26 cellular contexts compared by ENCODE assay signal in the genomic region with DNA sequence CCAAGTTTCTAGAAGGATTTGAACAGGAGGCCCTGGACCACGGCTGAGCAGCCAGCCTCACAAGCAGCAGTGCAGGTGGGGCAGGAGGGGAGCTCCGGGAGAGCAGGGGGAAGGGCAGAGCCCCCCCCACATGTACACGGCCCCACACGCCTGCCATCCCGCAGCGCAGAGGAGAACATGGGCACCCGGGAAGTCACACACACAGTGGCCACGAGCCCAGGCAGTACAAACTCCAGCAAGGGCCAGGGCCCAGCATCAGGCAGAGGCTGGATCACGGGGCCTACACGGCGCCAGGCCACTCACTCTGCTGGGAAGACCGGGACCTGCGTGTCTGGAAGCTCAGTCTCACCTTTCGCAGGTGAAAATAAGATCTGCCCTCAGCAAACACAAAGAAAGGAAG. TPM values are rescaled to one million over a fixed set of nuclear protein-coding genes. Genes with fewer than 3 reads are reported as not detected.
DNase-seq lines count a peak whose midpoint lies in the region; ATAC-seq and TF ChIP-seq lines count a peak whose summit lies in the region.
"Had no signal": no experiment of that assay in that cellular context is flagged by ENCODE, and none has a peak within 500 bp of the region (broad histone marks: within the 10 kb centered on the region; RNA-seq: fewer than 3 reads in every experiment).

No MANE protein-coding gene starts in this region.

- H3K36me3 ChIP-seq in Loucy (ENCODE audit: insufficient read depth, low read length) (peaks cover 28% of the 10 kb centered on the region; the same call in 1 of the 2 replicates), stomach (peaks cover 25 to 61% (median 53%) of the 10 kb centered on the region in 4 donors), uterus (no peaks in the 10 kb centered on the region)

- no peak overlapping the region for H3K9ac ChIP-seq in Loucy (ENCODE audit: low read depth, low read length, poor library complexity, severe bottlenecking)
- H3K9ac ChIP-seq: KMS-11 had no signal

- H3K27me3 ChIP-seq in Loucy (ENCODE audit: insufficient read depth, low read length, poor library complexity, severe bottlenecking) (no peaks in the 10 kb centered on the region), stomach (no peaks in the 10 kb centered on the region), uterus (no peaks in the 10 kb centered on the region)

- DNase-seq in T-helper 2 cell treated with Interferon-gamma antibody and Interleukin-4, amounts not matched to agents 5 μg/mL and 100 μg/mL, for 36 hours (ENCODE audit: low spot score) = no peak
- DNase-seq in T-helper 2 cell (no peak), endothelial cell (ENCODE audit: low spot score) (no peak), stomach (peak; percentile 46), uterus (no peak)
- DNase-seq: 8988T; CD4-positive, alpha-beta memory T cell; COR-L47; DMS79; EL; GDM1; H7; NCI-H1092 treated with DMSO at 0.1 percent for 48 hours; NCI-H1436; NCI-H187; NCI-H446 treated with DMSO at 0.1 percent for 48 hours; NCI-H526; NCI-H82; NK-92 treated with Interleukin-12 subunit alpha and Interleukin-12 subunit beta, amount 100 ng/mL, for 24 hours; PC-9; Right ventricle myocardium superior; T-helper 1 cell had no signal

- no peak overlapping the region for H3K4me3 Mint-ChIP-seq in T-helper 2 cell treated with Interferon-gamma antibody and Interleukin-4, amounts not matched to agents 5 μg/mL and 100 μg/mL, for 36 hours
- H3K4me3 Mint-ChIP-seq in endothelial cell (ENCODE audit: unreplicated experiment) = no peak overlapping the region
- H3K4me3 Mint-ChIP-seq: CD4-positive, alpha-beta memory T cell had no signal

- intact Hi-C loops in stomach (cut with DNase I; ENCODE audit: low total_unique reads) (loop anchor here (10.0 kb wide), 1 partner anchor 52 kb away; no protein-coding TSS in a partner anchor), uterus (cut with DNase I; ENCODE audit: low total_unique reads) (no loop called here)

- H3K27me3 Mint-ChIP-seq in T-helper 2 cell treated with Interferon-gamma antibody and Interleukin-4, amounts not matched to agents 5 μg/mL and 100 μg/mL, for 36 hours (ENCODE audit: low read depth) = no peaks in the 10 kb centered on the region
- H3K27me3 Mint-ChIP-seq in endothelial cell (ENCODE audit: unreplicated experiment) = no peaks in the 10 kb centered on the region
- H3K27me3 Mint-ChIP-seq: CD4-positive, alpha-beta memory T cell had no signal

- peaks cover 14% of the 10 kb centered on the region for H3K4me1 Mint-ChIP-seq in T-helper 2 cell treated with Interferon-gamma antibody and Interleukin-4, amounts not matched to agents 5 μg/mL and 100 μg/mL, for 36 hours (ENCODE audit: low read depth)
- H3K4me1 Mint-ChIP-seq in endothelial cell (ENCODE audit: unreplicated experiment) = peaks cover 8% of the 10 kb centered on the region

- H4K20me1 ChIP-seq in Loucy (ENCODE audit: insufficient read depth, low read length, poor library complexity, severe bottlenecking) = peaks cover 74% of the 10 kb centered on the region

- no peak overlapping the region for H2AFZ ChIP-seq in Loucy (ENCODE audit: low read length)
- H2AFZ ChIP-seq: PC-9 had no signal

- no peaks in the 10 kb centered on the region for H3K9me3 Mint-ChIP-seq in T-helper 2 cell treated with Interferon-gamma antibody and Interleukin-4, amounts not matched to agents 5 μg/mL and 100 μg/mL, for 36 hours
- no peaks in the 10 kb centered on the region for H3K9me3 Mint-ChIP-seq in endothelial cell (ENCODE audit: unreplicated experiment)
- H3K9me3 Mint-ChIP-seq: CD4-positive, alpha-beta memory T cell had no signal

- TF ChIP-seq CTCF in Loucy (conservative IDR thresholded peaks at IDR 0.05; ENCODE audit: low read length) (no peak), endothelial cell (IDR thresholded peaks at IDR 0.05; ENCODE audit: unreplicated experiment) (no peak), stomach (IDR thresholded peaks at IDR 0.05) (no peak), uterus (IDR thresholded peaks at IDR 0.05) (no peak)

- TF ChIP-seq EP300 in stomach (IDR thresholded peaks at IDR 0.05) = no peak

- no peaks in the 10 kb centered on the region for H3K9me2 ChIP-seq in Loucy (replicated peaks; ENCODE audit: low read depth, low read length)

- peak overlapping the region; percentile 45 for H3K4me2 ChIP-seq in Loucy (ENCODE audit: low read depth, low read length, poor library complexity, severe bottlenecking)
- H3K4me2 ChIP-seq: KMS-11, PC-9 had no signal

- peak overlapping the region in 1 of 5 donors; percentile 20 for H3K27ac ChIP-seq in stomach
- H3K27ac ChIP-seq in uterus = no peak overlapping the region
- H3K27ac ChIP-seq: KMS-11, PC-9 had no signal

- ATAC-seq in GM19035 (IDR thresholded peaks at IDR 0.05; ENCODE audit: unreplicated experiment) (no peak), GM21723 (IDR thresholded peaks at IDR 0.05; ENCODE audit: unreplicated experiment) (no peak)

- no peaks in the 10 kb centered on the region for H3F3A ChIP-seq in Loucy (ENCODE audit: low read depth)

- H3K4me1 ChIP-seq in Loucy (ENCODE audit: insufficient read depth, low read length, poor library complexity, severe bottlenecking) (peaks cover 12% of the 10 kb centered on the region), stomach (peaks cover 12 to 40% (median 28%) of the 10 kb centered on the region in 4 donors), uterus (peaks cover 0 to 4% of the 10 kb centered on the region in 2 donors)

- H3K27ac Mint-ChIP-seq in T-helper 2 cell treated with Interferon-gamma antibody and Interleukin-4, amounts not matched to agents 5 μg/mL and 100 μg/mL, for 36 hours = peak overlapping the region; percentile 36
- H3K27ac Mint-ChIP-seq in endothelial cell (ENCODE audit: unreplicated experiment) = peak overlapping the region; percentile 42

- H3K4me3 ChIP-seq in Loucy (ENCODE audit: low read length, poor library complexity, severe bottlenecking) (peak overlapping the region; percentile 4), stomach (no peak overlapping the region), uterus (no peak overlapping the region)
- H3K4me3 ChIP-seq: PC-9 had no signal

- WGBS in stomach, 5 donors = 63 to 77% (median 64%) methylated on average over 9 to 14 of the region's 14 CpGs

- peaks cover 82% of the 10 kb centered on the region for H3K79me2 ChIP-seq in Loucy (ENCODE audit: insufficient read depth, low read length)

- TF ChIP-seq POLR2A in stomach (IDR thresholded peaks at IDR 0.05) (no peak), uterus (IDR thresholded peaks at IDR 0.05) (no peak)

- H3K36me3 Mint-ChIP-seq in T-helper 2 cell treated with Interferon-gamma antibody and Interleukin-4, amounts not matched to agents 5 μg/mL and 100 μg/mL, for 36 hours (ENCODE audit: low read depth) = peaks cover 20% of the 10 kb centered on the region
- H3K36me3 Mint-ChIP-seq in endothelial cell (ENCODE audit: low read depth, unreplicated experiment) = peaks cover 22% of the 10 kb centered on the region

- H3K9me3 ChIP-seq in Loucy (ENCODE audit: insufficient read depth, low read depth, low read length) = no peaks in the 10 kb centered on the region
- no peaks in the 10 kb centered on the region for H3K9me3 ChIP-seq in stomach
- no peaks in the 10 kb centered on the region for H3K9me3 ChIP-seq in uterus

RNA-seq across cellular contexts. Expression of a gene that starts 5.2 kb away (rescaled TPM):
- total RNA-seq in endothelial cell (ENCODE audit: unreplicated experiment) (69.0 TPM), stomach (10 to 100 TPM; 29.5 to 80.1 (median 42.0) TPM), uterus (10 to 100 TPM; 62.6 to 88.4 (median 67.4) TPM)
- polyA plus RNA-seq in stomach = 10 to 100 TPM; 36.4 to 95.9 (median 78.1) TPM

RNA-seq across cellular contexts. Expression of a gene that starts 11.0 kb away (rescaled TPM):
- total RNA-seq in endothelial cell (ENCODE audit: unreplicated experiment) (49.6 TPM), stomach (100 to 1,000 TPM in 1 of 5 donors, 10 to 100 TPM in 4; 56.5 to 116 (median 78.2) TPM), uterus (10 to 100 TPM; 38.4 to 75.1 (median 67.4) TPM)
- polyA plus RNA-seq in stomach = 10 to 100 TPM; 30.6 to 33.7 (median 32.7) TPM
